ENCODE assay signal across 7 cellular contexts in genomic region chr15:25856059-25856458, GRCh38. TPM values are rescaled to one million over a fixed set of nuclear protein-coding genes. Genes with fewer than 3 reads are reported as not detected.
DNase-seq lines count a peak whose midpoint lies in the region; ATAC-seq and TF ChIP-seq lines count a peak whose summit lies in the region.
"Not testable (repeated sequence)": the region's sequence is repeated elsewhere in the genome, so short reads cannot be mapped to it uniquely, and the experiment has no call there.

No MANE protein-coding gene starts in this region.

- CTCF ChIA-PET in WTC11 (lab: Charles Lee): interaction anchor here (1.4 kb wide), 1 partner anchor 78 kb away, joined by 4 read pairs; no protein-coding TSS in a partner anchor
- CTCF ChIA-PET in activated CD8-positive, alpha-beta T cell treated with anti-CD3 and anti-CD28 coated beads for 36 hours (lab: Charles Lee): interaction anchor here (0.6 to 1.6 kb wide), 3 partner anchors 9 to 144 kb away, joined by 3 to 5 read pairs (median 3); no protein-coding TSS in a partner anchor

- peaks cover 10% of the 10 kb centered on the region for H3K27me3 Mint-ChIP-seq in CD4-positive, CD25-positive, alpha-beta regulatory T cell
- peaks cover 14% of the 10 kb centered on the region for H3K27me3 Mint-ChIP-seq in WTC11 (ENCODE audit: low read depth)
- not testable (repeated sequence) for H3K27me3 Mint-ChIP-seq in activated CD8-positive, alpha-beta T cell treated with anti-CD3 and anti-CD28 coated beads for 36 hours; activated T-helper 17 cell treated with anti-CD3 and anti-CD28 coated beads, Interleukin-2, amount 50 U/mL, for 72 hours; activated naive CD8-positive, alpha-beta T cell; immature natural killer cell (ENCODE audit: low read depth in 3 of 3)

- not testable (repeated sequence) for ATAC-seq in CD4-positive, CD25-positive, alpha-beta regulatory T cell (ENCODE audit: low read depth in 2 of 2); WTC11; activated CD8-positive, alpha-beta T cell treated with anti-CD3 and anti-CD28 coated beads for 36 hours; activated T-helper 17 cell treated with anti-CD3 and anti-CD28 coated beads, Interleukin-2, amount 50 U/mL, for 72 hours (replicated peaks)

- H3K4me1 Mint-ChIP-seq in CD4-positive, CD25-positive, alpha-beta regulatory T cell: peaks cover 17 to 96% (median 65%) of the 10 kb centered on the region in 4 donors
- H3K4me1 Mint-ChIP-seq in WTC11 (peaks cover 34% of the 10 kb centered on the region), immature natural killer cell (peaks cover 91 to 98% of the 10 kb centered on the region in 2 donors)
- peaks cover 80% of the 10 kb centered on the region for H3K4me1 Mint-ChIP-seq in activated CD8-positive, alpha-beta T cell treated with anti-CD3 and anti-CD28 coated beads for 36 hours (ENCODE audit: low read depth)
- H3K4me1 Mint-ChIP-seq in activated T-helper 17 cell treated with anti-CD3 and anti-CD28 coated beads, Interleukin-2, amount 50 U/mL, for 72 hours: peaks cover 60% of the 10 kb centered on the region
- H3K4me1 Mint-ChIP-seq in activated naive CD8-positive, alpha-beta T cell (ENCODE audit: low read depth): peaks cover 90% of the 10 kb centered on the region

- H3K27ac ChIP-seq in CD4-positive, CD25-positive, alpha-beta regulatory T cell (ENCODE audit: insufficient read depth, low read length, poor library complexity, severe bottlenecking): peak overlapping the region; percentile 25

- intact Hi-C loops in activated CD8-positive, alpha-beta T cell treated with anti-CD3 and anti-CD28 coated beads for 36 hours (cut with micrococcal nuclease): not testable (repeated sequence)

- peaks cover 46% of the 10 kb centered on the region for H3K4me1 ChIP-seq in CD4-positive, CD25-positive, alpha-beta regulatory T cell (ENCODE audit: control insufficient read depth, insufficient read depth, low read length, poor library complexity, severe bottlenecking)

- DNase-seq in CD4-positive, CD25-positive, alpha-beta regulatory T cell; WTC11 (ENCODE audit: low spot score); immature natural killer cell: not testable (repeated sequence)
- peak; percentile 59 for DNase-seq in activated CD8-positive, alpha-beta T cell treated with anti-CD3 and anti-CD28 coated beads for 36 hours
- peak; percentile 51 for DNase-seq in stimulated activated CD4-positive, alpha-beta T cell treated with anti-CD3 and anti-CD28 coated beads, Interleukin-1b, Interleukin-23, amount 100 ng/mL, for 48 hours

- not testable (repeated sequence) for H3K9me3 ChIP-seq in CD4-positive, CD25-positive, alpha-beta regulatory T cell (ENCODE audit: control insufficient read depth in 2 of 2, low read length in 2 of 2)

- not testable (repeated sequence) for H3K27me3 ChIP-seq in CD4-positive, CD25-positive, alpha-beta regulatory T cell (ENCODE audit: control insufficient read depth, insufficient read depth, low read length)

- H3K36me3 ChIP-seq in CD4-positive, CD25-positive, alpha-beta regulatory T cell (ENCODE audit: control insufficient read depth, insufficient read depth, low read length): not testable (repeated sequence)

- H3K36me3 Mint-ChIP-seq in CD4-positive, CD25-positive, alpha-beta regulatory T cell: peaks cover 17% of the 10 kb centered on the region
- H3K36me3 Mint-ChIP-seq in WTC11: not testable (repeated sequence)
- H3K36me3 Mint-ChIP-seq in activated CD8-positive, alpha-beta T cell treated with anti-CD3 and anti-CD28 coated beads for 36 hours (ENCODE audit: low read depth): peaks cover 52% of the 10 kb centered on the region
- peaks cover 57% of the 10 kb centered on the region for H3K36me3 Mint-ChIP-seq in activated T-helper 17 cell treated with anti-CD3 and anti-CD28 coated beads, Interleukin-2, amount 50 U/mL, for 72 hours (ENCODE audit: low read depth)
- H3K36me3 Mint-ChIP-seq in activated naive CD8-positive, alpha-beta T cell: peaks cover 17% of the 10 kb centered on the region
- H3K36me3 Mint-ChIP-seq in immature natural killer cell: peaks cover 10 to 21% (median 21%) of the 10 kb centered on the region in 3 donors

- POLR2A ChIA-PET in WTC11 (lab: Charles Lee): not testable (repeated sequence)
- POLR2A ChIA-PET in activated CD8-positive, alpha-beta T cell treated with anti-CD3 and anti-CD28 coated beads for 36 hours (lab: Charles Lee): interaction anchor here (0.7 to 1.3 kb wide), 2 partner anchors 8 to 9 kb away, joined by 3 to 4 read pairs; no protein-coding TSS in a partner anchor

- H3K4me3 ChIP-seq in CD4-positive, CD25-positive, alpha-beta regulatory T cell (ENCODE audit: low read depth, low read length): not testable (repeated sequence)

- peak overlapping the region; percentile 32 to 84 (median 84) for H3K27ac Mint-ChIP-seq in CD4-positive, CD25-positive, alpha-beta regulatory T cell
- H3K27ac Mint-ChIP-seq in WTC11 (0 out of 2 replicates have a peak overlapping the region, but pooled peaks have one; percentile 6), immature natural killer cell (peak overlapping the region; percentile 6 to 87 (median 62))
- H3K27ac Mint-ChIP-seq in activated CD8-positive, alpha-beta T cell treated with anti-CD3 and anti-CD28 coated beads for 36 hours: peak overlapping the region; percentile 53
- H3K27ac Mint-ChIP-seq in activated T-helper 17 cell treated with anti-CD3 and anti-CD28 coated beads, Interleukin-2, amount 50 U/mL, for 72 hours: peak overlapping the region; percentile 34
- H3K27ac Mint-ChIP-seq in activated naive CD8-positive, alpha-beta T cell: peak overlapping the region; percentile 95

- TF ChIP-seq CTCF in WTC11 (IDR thresholded peaks at IDR 0.05); activated CD8-positive, alpha-beta T cell treated with anti-CD3 and anti-CD28 coated beads for 36 hours (IDR thresholded peaks at IDR 0.05): not testable (repeated sequence)

- not testable (repeated sequence) for H3K9me3 Mint-ChIP-seq in CD4-positive, CD25-positive, alpha-beta regulatory T cell; WTC11; activated CD8-positive, alpha-beta T cell treated with anti-CD3 and anti-CD28 coated beads for 36 hours; activated T-helper 17 cell treated with anti-CD3 and anti-CD28 coated beads, Interleukin-2, amount 50 U/mL, for 72 hours; activated naive CD8-positive, alpha-beta T cell (ENCODE audit: low read depth); immature natural killer cell

- H3K4me3 Mint-ChIP-seq in CD4-positive, CD25-positive, alpha-beta regulatory T cell: peak overlapping the region in 3 of 4 donors; percentile 29 to 74 (median 66)
- H3K4me3 Mint-ChIP-seq in WTC11; activated CD8-positive, alpha-beta T cell treated with anti-CD3 and anti-CD28 coated beads for 36 hours: not testable (repeated sequence)
- H3K4me3 Mint-ChIP-seq in activated T-helper 17 cell treated with anti-CD3 and anti-CD28 coated beads, Interleukin-2, amount 50 U/mL, for 72 hours: peak overlapping the region; percentile 61
- H3K4me3 Mint-ChIP-seq in activated naive CD8-positive, alpha-beta T cell: peak overlapping the region; percentile 44
- H3K4me3 Mint-ChIP-seq in immature natural killer cell: peak overlapping the region in 2 of 5 donors; percentile 42 to 46

RNA-seq across cellular contexts. Expression of gene ATP10A, which starts 7.1 kb away (rescaled TPM):
- total RNA-seq in CD4-positive, CD25-positive, alpha-beta regulatory T cell: 16.1 TPM
- polyA plus RNA-seq in CD4-positive, CD25-positive, alpha-beta regulatory T cell: 1 to 10 TPM; 2.8 to 5.6 (median 4.6) TPM
- total RNA-seq in WTC11 (2021): 2.1 to 2.4 TPM (median 2.1 TPM) in 3 replicates
- 10 to 100 TPM; 17.8 to 21.0 TPM for total RNA-seq in activated CD8-positive, alpha-beta T cell treated with anti-CD3 and anti-CD28 coated beads for 36 hours
- total RNA-seq in activated T-helper 17 cell treated with anti-CD3 and anti-CD28 coated beads, Interleukin-2, amount 50 U/mL, for 72 hours: 10 to 100 TPM; 15.5 to 15.8 TPM
- 10 to 100 TPM in 1 of 3 donors, 1 to 10 TPM in 2; 2.4 to 17.4 (median 7.3) TPM for polyA plus RNA-seq in immature natural killer cell

Comparison
In these comparisons a context has a peak if more than half of its experiments do, and no peak if none do; other contexts are left out.
1. H3K27ac Mint-ChIP-seq: peak in every context shown above with its lines; median percentile 95 in activated naive CD8-positive, alpha-beta T cell; 84 in CD4-positive, CD25-positive, alpha-beta regulatory T cell; 62 in immature natural killer cell; 53 in activated CD8-positive, alpha-beta T cell treated with anti-CD3 and anti-CD28 coated beads for 36 hours; 34 in activated T-helper 17 cell treated with anti-CD3 and anti-CD28 coated beads, Interleukin-2, amount 50 U/mL, for 72 hours; 6 in WTC11.